In genomic region chr17:41338961-41339485, GRCh38 we compare ENCODE assay signal across 12 cellular contexts. TPM values are rescaled to one million over a fixed set of nuclear protein-coding genes. Genes with fewer than 3 reads are reported as not detected.
DNase-seq lines count a peak whose midpoint lies in the region; ATAC-seq, FAIRE-seq and TF ChIP-seq lines count a peak whose summit lies in the region.
"Had no signal": no experiment of that assay in that cellular context is flagged by ENCODE, and none has a peak within 500 bp of the region (broad histone marks: within the 10 kb centered on the region; RNA-seq: fewer than 3 reads in every experiment).

No MANE protein-coding gene starts in this region.

- POLR2A ChIA-PET in PC-9 (lab: Charles Lee; ENCODE audit: unreplicated experiment) = interaction anchor here (0.5 to 0.6 kb wide), 2 partner anchors 10 to 228 kb away, joined by 3 read pairs; no protein-coding TSS in a partner anchor

- H2AFZ ChIP-seq in PC-9 = no peak overlapping the region

- 51 to 63% (median 55%) methylated on average over 5 of the region's 5 CpGs for WGBS in heart left ventricle, 4 donors

- peaks cover 54% of the 10 kb centered on the region for H3K4me1 ChIP-seq in PC-9 (replicated peaks; ENCODE audit: insufficient read depth)
- H3K4me1 ChIP-seq in heart left ventricle = peaks cover 0 to 25% (median 0%) of the 10 kb centered on the region in 12 donors
- H3K4me1 ChIP-seq: sigmoid colon had no signal

- H4K20me1 ChIP-seq in PC-9 (ENCODE audit: insufficient read depth) = no peaks in the 10 kb centered on the region

- H3K4me1 Mint-ChIP-seq in progenitor cell of endocrine pancreas (ENCODE audit: low read depth) = no peaks in the 10 kb centered on the region

- H3K9me2 ChIP-seq in PC-9 (ENCODE audit: insufficient read depth) = no peaks in the 10 kb centered on the region

- no peaks in the 10 kb centered on the region for H3K27me3 ChIP-seq in PC-9 (ENCODE audit: insufficient read depth, low read depth)
- H3K27me3 ChIP-seq in heart left ventricle = peaks cover 0 to 6% (median 0%) of the 10 kb centered on the region in 9 donors
- H3K27me3 ChIP-seq: sigmoid colon had no signal

- no peak overlapping the region for H3K27ac Mint-ChIP-seq in progenitor cell of endocrine pancreas

- DNase-seq in activated gamma-delta T cell treated with Interleukin-2 at 50 U/mL for 16 hours = peak; percentile 43
- DNase-seq in activated gamma-delta T cell (lab: John Stamatoyannopoulos, UW) = no peak
- peak in 1 of 2 experiments; percentile 39 for DNase-seq in PC-9
- no peak for DNase-seq in stimulated activated naive CD8-positive, alpha-beta T cell treated with anti-CD3 and anti-CD28 coated beads, Interleukin-15, Interleukin-2, amounts not matched to agents 100 U/mL and 50 U/mL, for 24 hours
- DNase-seq in progenitor cell of endocrine pancreas (ENCODE audit: low spot score, unreplicated experiment) = no peak
- no peak for DNase-seq in anterior cingulate cortex (lab: John Stamatoyannopoulos, UW)
- no peak for DNase-seq in heart left ventricle
- DNase-seq: sigmoid colon, tibial artery had no signal

- H3K27ac ChIP-seq in PC-9 (peak overlapping the region; percentile 53), heart left ventricle (peak overlapping the region in 1 of 12 donors; percentile 67)
- H3K27ac ChIP-seq: sigmoid colon, tibial artery had no signal

- H3K27me3 Mint-ChIP-seq in progenitor cell of endocrine pancreas = peaks cover 3% of the 10 kb centered on the region

- peak; percentile 28 for ATAC-seq in stimulated activated naive CD8-positive, alpha-beta T cell treated with anti-CD3 and anti-CD28 coated beads, Interleukin-15, Interleukin-2, amounts not matched to agents 100 U/mL and 50 U/mL, for 24 hours
- no peak for ATAC-seq in heart left ventricle

- peak; percentile 50 for FAIRE-seq in endometrium (lab: Jason Lieb, UNC)

- no TSS peak for BruUV-seq in PC-9 (replicated peaks; lab: Mats Ljungman, UMichigan)

- H3K4me3 Mint-ChIP-seq in progenitor cell of endocrine pancreas (ENCODE audit: low read depth) = no peak overlapping the region

- H3F3A ChIP-seq in PC-9 (ENCODE audit: insufficient read depth, low read depth) = peaks cover 10% of the 10 kb centered on the region; the same call in 1 of the 2 replicates

- H3K4me3 ChIP-seq in PC-9 (no peak overlapping the region), heart left ventricle (no peak overlapping the region)
- H3K4me3 ChIP-seq: sigmoid colon, tibial artery had no signal

- H3K9me3 ChIP-seq in PC-9 (ENCODE audit: insufficient read depth, low read depth) (0 out of 2 replicates have a peak, but pooled peaks cover 7% of the 10 kb centered on the region), heart left ventricle (peaks cover 0 to 10% (median 0%) of the 10 kb centered on the region in 12 donors)
- H3K9me3 ChIP-seq: sigmoid colon, tibial artery had no signal

- intact Hi-C loops in PC-9 (cut with micrococcal nuclease; ENCODE audit: unreplicated experiment) (loop anchor here (5.0 kb wide), 1 partner anchor 63 kb away; no protein-coding TSS in a partner anchor), heart left ventricle (cut with DNase I) (no loop called here)

- no peak for TF ChIP-seq POLR2A in heart left ventricle (IDR thresholded peaks at IDR 0.05)

- H3K36me3 ChIP-seq in PC-9 (ENCODE audit: low read depth) (no peaks in the 10 kb centered on the region), heart left ventricle (no peaks in the 10 kb centered on the region)
- H3K36me3 ChIP-seq: sigmoid colon, tibial artery had no signal

- CTCF ChIA-PET in PC-9 (lab: Charles Lee) = interaction anchor here (0.6 to 0.8 kb wide), 2 partner anchors 17 to 78 kb away, joined by 3 to 5 read pairs; no protein-coding TSS in a partner anchor

- no peaks in the 10 kb centered on the region for H3K79me2 ChIP-seq in PC-9 (ENCODE audit: low read depth)

- H3K36me3 Mint-ChIP-seq in progenitor cell of endocrine pancreas (ENCODE audit: insufficient read depth) = peaks cover 2% of the 10 kb centered on the region

- peak overlapping the region; percentile 62 for H3K4me2 ChIP-seq in PC-9

- peaks cover 19% of the 10 kb centered on the region for H3K9me3 Mint-ChIP-seq in progenitor cell of endocrine pancreas (ENCODE audit: low read depth)

- TF ChIP-seq CTCF in PC-9 (conservative IDR thresholded peaks at IDR 0.05) = no peak
- no peak for TF ChIP-seq CTCF in progenitor cell of endocrine pancreas (IDR thresholded peaks at IDR 0.05; ENCODE audit: unreplicated experiment)
- no peak for TF ChIP-seq CTCF in heart left ventricle (IDR thresholded peaks at IDR 0.05)

RNA-seq across cellular contexts. Expression of gene KRT33A, which starts 11.6 kb away (rescaled TPM):
- total RNA-seq in PC-9 (2021) (not detected in 2 replicates), progenitor cell of endocrine pancreas (not detected in 2 replicates), heart left ventricle (not detected)
- not detected for polyA plus RNA-seq in heart left ventricle
- total RNA-seq: OCI-LY7, sigmoid colon had no signal
- polyA plus RNA-seq: adipose tissue, sigmoid colon had no signal

RNA-seq across cellular contexts. Expression of gene KRTAP17-1, which starts 23.5 kb away (rescaled TPM):
- total RNA-seq in PC-9 (2021) (not detected in 2 replicates), progenitor cell of endocrine pancreas (not detected in 2 replicates), heart left ventricle (not detected)
- not detected for polyA plus RNA-seq in heart left ventricle
- total RNA-seq: OCI-LY7, sigmoid colon had no signal
- polyA plus RNA-seq: adipose tissue, sigmoid colon had no signal

RNA-seq across cellular contexts. Expression of gene KRTAP16-1, which starts 29.9 kb away (rescaled TPM):
- not detected in 2 replicates for total RNA-seq in PC-9 (2021)
- not detected in 2 replicates for total RNA-seq in progenitor cell of endocrine pancreas
- total RNA-seq in heart left ventricle = not detected
- polyA plus RNA-seq in heart left ventricle = not detected
- total RNA-seq: OCI-LY7, sigmoid colon had no signal
- polyA plus RNA-seq: adipose tissue, sigmoid colon had no signal

RNA-seq across cellular contexts. Expression of gene KRT33B, which starts 30.6 kb away (rescaled TPM):
- total RNA-seq in PC-9 (2021) (not detected in 2 replicates), progenitor cell of endocrine pancreas (not detected in 2 replicates), heart left ventricle (not detected)
- polyA plus RNA-seq in heart left ventricle = not detected
- total RNA-seq: OCI-LY7, sigmoid colon had no signal
- polyA plus RNA-seq: adipose tissue, sigmoid colon had no signal

RNA-seq across cellular contexts. Expression of gene KRTAP29-1, which starts 36.4 kb away (rescaled TPM):
- total RNA-seq in PC-9 (2021) = not detected in 2 replicates
- total RNA-seq in progenitor cell of endocrine pancreas = not detected in 2 replicates
- total RNA-seq in heart left ventricle = not detected
- polyA plus RNA-seq in heart left ventricle = not detected
- total RNA-seq: OCI-LY7, sigmoid colon had no signal
- polyA plus RNA-seq: adipose tissue, sigmoid colon had no signal
